7 cellular contexts compared by ENCODE assay signal in genomic region chr14:95098984-95099599, GRCh38.
DNase-seq lines count a peak whose midpoint lies in the region; ATAC-seq lines count a peak whose summit lies in the region.

No MANE protein-coding gene starts in this region.

- DNase-seq in ELF-1 (ENCODE audit: low read depth, low spot score): peak; percentile 58
- peak; percentile 59 for DNase-seq in KBM-7
- DNase-seq in SIG-M5 treated with dmso at 0.1 percent for 504 hours (lab: John Stamatoyannopoulos, UW; ENCODE audit: unreplicated experiment): peak; percentile 64
- DNase-seq in central memory CD4-positive, alpha-beta T cell: peak; percentile 21
- DNase-seq in kidney glomerular epithelial cell (lab: John Stamatoyannopoulos, UW): peak; percentile 34
- DNase-seq in stimulated activated naive CD8-positive, alpha-beta T cell treated with anti-CD3 and anti-CD28 coated beads, Interleukin-15, Interleukin-2, amounts not matched to agents 100 U/mL and 50 U/mL, for 24 hours: peak; percentile 27
- DNase-seq in activated CD4-positive, CD25-positive, alpha-beta regulatory T cell treated with anti-CD3 and anti-CD28 coated beads, Interleukin-2, amount 50 U/mL, for 72 hours: no peak

- ATAC-seq in stimulated activated naive CD8-positive, alpha-beta T cell treated with anti-CD3 and anti-CD28 coated beads, Interleukin-15, Interleukin-2, amounts not matched to agents 100 U/mL and 50 U/mL, for 24 hours: no peak

- in situ Hi-C loops in KBM-7 (cut with MboI; ENCODE audit: low pct_unique_long_range_greater_than_20kb, low sequenced_read_pairs): no loop called here
